Comparison of ENCODE assay signal across 1 cellular context in the genomic region with DNA sequence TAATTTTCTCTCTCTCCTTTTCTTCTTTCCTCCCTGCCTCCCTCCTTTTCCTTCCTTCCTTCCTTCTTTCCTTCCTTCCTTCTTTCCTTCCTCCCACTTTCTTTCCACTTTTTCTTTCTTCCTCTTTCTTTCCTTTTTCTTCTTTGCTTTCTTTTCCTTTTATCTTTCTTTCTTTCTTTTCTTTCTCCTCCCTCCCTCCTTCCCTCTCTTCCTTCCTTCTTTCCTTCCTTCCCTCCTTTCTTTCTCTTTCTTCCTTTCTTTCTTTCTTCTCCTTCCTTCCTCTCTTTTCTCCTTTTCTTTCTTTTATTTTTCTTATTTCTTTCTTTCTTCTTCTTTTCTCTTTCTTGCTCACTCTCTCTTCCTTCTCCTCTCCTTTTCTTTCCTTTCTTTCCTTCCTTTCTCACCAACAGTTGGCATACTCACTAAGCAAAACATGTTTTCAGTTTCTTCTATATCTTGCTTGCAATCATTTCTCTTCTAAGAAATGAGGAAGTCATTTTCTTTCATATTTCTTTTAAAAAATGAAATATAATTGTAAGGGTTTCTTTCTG.
TF ChIP-seq lines count a peak whose summit lies in the region.

No MANE protein-coding gene starts in this region.

TF ChIP-seq in K562, 482 proteins besides CTCF, POLR2A, EP300 and RAD21 (continued from another document):
- TF ChIP-seq, protein P1, sequence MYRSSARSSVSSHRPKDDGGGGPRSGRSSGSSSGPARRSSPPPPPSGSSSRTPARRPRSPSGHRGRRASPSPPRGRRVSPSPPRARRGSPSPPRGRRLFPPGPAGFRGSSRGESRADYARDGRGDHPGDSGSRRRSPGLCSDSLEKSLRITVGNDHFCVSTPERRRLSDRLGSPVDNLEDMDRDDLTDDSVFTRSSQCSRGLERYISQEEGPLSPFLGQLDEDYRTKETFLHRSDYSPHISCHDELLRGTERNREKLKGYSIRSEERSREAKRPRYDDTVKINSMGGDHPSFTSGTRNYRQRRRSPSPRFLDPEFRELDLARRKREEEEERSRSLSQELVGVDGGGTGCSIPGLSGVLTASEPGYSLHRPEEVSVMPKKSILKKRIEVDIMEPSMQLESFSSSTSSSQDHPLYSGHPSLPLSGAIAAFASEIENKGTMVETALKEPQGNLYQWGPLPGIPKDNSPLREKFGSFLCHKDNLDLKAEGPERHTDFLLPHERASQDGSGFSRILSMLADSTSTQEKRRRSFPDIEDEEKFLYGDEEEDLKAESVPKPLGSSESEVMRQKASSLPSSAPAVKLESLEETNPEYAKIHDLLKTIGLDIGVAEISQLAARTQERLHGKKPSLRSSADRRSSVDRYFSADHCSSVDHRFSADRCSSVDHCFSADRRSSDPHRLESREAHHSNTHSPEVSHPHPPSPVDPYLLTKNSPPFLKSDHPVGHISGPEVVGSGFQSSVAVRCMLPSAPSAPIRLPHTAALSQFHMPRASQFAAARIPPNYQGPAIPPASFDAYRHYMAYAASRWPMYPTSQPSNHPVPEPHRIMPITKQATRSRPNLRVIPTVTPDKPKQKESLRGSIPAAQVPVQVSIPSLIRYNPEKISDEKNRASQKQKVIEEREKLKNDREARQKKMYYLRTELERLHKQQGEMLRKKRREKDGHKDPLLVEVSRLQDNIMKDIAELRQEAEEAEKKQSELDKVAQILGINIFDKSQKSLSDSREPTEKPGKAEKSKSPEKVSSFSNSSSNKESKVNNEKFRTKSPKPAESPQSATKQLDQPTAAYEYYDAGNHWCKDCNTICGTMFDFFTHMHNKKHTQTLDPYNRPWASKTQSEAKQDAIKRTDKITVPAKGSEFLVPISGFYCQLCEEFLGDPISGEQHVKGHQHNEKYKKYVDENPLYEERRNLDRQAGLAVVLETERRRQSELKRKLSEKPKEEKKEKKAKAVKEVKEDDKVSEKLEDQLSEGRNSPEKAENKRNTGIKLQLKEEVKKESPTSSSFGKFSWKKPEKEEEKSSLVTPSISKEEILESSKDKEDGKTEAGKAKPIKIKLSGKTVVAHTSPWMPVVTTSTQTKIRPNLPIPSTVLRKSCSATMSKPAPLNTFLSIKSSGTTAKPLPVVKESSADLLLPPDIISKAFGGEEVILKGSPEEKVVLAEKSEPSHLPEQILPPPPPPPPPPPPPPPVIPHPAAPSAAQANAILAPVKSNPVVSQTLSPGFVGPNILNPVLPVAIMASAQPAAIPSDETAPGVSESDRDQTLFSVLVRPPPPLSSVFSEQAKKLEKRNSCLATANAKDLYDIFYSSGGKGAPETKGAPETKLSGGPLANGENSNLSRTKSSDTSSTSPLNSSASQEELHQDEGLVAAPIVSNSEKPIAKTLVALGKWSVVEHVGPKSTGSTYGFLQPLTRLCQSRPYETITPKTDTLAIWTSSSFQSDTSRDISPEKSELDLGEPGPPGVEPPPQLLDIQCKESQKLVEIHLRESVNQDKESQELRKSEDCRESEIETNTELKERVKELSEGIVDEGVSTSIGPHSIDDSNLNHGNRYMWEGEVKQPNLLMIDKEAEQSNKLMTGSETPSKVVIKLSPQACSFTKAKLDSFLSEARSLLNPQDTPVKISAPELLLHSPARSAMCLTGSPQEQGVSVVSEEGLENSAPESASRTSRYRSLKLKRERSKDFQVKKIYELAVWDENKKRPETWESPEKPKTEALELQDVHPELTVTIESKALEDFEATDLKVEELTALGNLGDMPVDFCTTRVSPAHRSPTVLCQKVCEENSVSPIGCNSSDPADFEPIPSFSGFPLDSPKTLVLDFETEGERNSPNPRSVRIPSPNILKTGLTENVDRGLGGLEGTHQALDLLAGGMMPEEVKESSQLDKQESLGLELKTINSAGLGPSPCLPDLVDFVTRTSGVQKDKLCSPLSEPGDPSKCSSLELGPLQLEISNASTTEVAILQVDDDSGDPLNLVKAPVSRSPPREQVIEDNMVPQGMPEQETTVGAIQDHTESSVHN (IDR thresholded peaks at IDR 0.05; ENCODE audit: borderline replicate concordance in 1 of 2, low read depth in 1 of 2): no peak
- TF ChIP-seq ZNF436 (CRISPR knock-in tag; IDR thresholded peaks at IDR 0.05) (no peak), CXXC5 (CRISPR knock-in tag; IDR thresholded peaks at IDR 0.05) (no peak), TAF9B (IDR thresholded peaks at IDR 0.05; ENCODE audit: partially characterized antibody) (no peak), SAP30 (IDR thresholded peaks at IDR 0.05; ENCODE audit: borderline replicate concordance, insufficient read depth, low read depth, low read length, poor library complexity, severe bottlenecking) (no peak), E2F1 (CRISPR knock-in tag; IDR thresholded peaks at IDR 0.05) (no peak), CSDE1 (IDR thresholded peaks at IDR 0.05) (no peak), ZNF431 (CRISPR knock-in tag; IDR thresholded peaks at IDR 0.05) (no peak), ZNF24 (IDR thresholded peaks at IDR 0.05) (no peak), CHCHD3 (CRISPR knock-in tag; IDR thresholded peaks at IDR 0.05) (no peak), FOS (IDR thresholded peaks at IDR 0.05; ENCODE audit: extremely low read depth, insufficient read length) (no peak), FOXP1 (CRISPR knock-in tag; IDR thresholded peaks at IDR 0.05) (no peak), ILK (tag; IDR thresholded peaks at IDR 0.05; ENCODE audit: borderline replicate concordance, low read depth) (no peak), KLF1 (tag; IDR thresholded peaks at IDR 0.05) (no peak), ZNF583 (CRISPR knock-in tag; IDR thresholded peaks at IDR 0.05) (no peak), HBP1 (CRISPR knock-in tag; IDR thresholded peaks at IDR 0.05) (peak; percentile 8; the same call in 1 of the 2 replicates), SIN3A (IDR thresholded peaks at IDR 0.05; ENCODE audit: borderline replicate concordance in 2 of 2, control insufficient read depth in 1 of 2, low read depth in 2 of 2, low read length in 2 of 2) (no peak), NFRKB (IDR thresholded peaks at IDR 0.05; ENCODE audit: low read depth) (no peak), TBL1XR1 (IDR thresholded peaks at IDR 0.05; ENCODE audit: low read length in 2 of 2) (no peak), POLR2AphosphoS2 (IDR thresholded peaks at IDR 0.05; ENCODE audit: low read length) (no peak), SRSF9 (IDR thresholded peaks at IDR 0.05; ENCODE audit: borderline replicate concordance, low read depth, low read length) (no peak), ELF4 (CRISPR knock-in tag; IDR thresholded peaks at IDR 0.05) (0 out of 2 replicates have a peak, but pooled peaks have one; percentile 12), ETV1 (tag; conservative IDR thresholded peaks at IDR 0.05; ENCODE audit: low read depth) (no peak), CCAR2 (IDR thresholded peaks at IDR 0.05; ENCODE audit: low read depth, low read length) (no peak)
- TF ChIP-seq, protein P2, sequence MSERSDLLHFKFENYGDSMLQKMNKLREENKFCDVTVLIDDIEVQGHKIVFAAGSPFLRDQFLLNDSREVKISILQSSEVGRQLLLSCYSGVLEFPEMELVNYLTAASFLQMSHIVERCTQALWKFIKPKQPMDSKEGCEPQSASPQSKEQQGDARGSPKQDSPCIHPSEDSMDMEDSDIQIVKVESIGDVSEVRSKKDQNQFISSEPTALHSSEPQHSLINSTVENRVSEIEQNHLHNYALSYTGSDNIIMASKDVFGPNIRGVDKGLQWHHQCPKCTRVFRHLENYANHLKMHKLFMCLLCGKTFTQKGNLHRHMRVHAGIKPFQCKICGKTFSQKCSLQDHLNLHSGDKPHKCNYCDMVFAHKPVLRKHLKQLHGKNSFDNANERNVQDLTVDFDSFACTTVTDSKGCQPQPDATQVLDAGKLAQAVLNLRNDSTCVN (CRISPR knock-in tag; IDR thresholded peaks at IDR 0.05): peak; percentile 37; the same call in 1 of the 2 replicates
- TF ChIP-seq, protein P3, sequence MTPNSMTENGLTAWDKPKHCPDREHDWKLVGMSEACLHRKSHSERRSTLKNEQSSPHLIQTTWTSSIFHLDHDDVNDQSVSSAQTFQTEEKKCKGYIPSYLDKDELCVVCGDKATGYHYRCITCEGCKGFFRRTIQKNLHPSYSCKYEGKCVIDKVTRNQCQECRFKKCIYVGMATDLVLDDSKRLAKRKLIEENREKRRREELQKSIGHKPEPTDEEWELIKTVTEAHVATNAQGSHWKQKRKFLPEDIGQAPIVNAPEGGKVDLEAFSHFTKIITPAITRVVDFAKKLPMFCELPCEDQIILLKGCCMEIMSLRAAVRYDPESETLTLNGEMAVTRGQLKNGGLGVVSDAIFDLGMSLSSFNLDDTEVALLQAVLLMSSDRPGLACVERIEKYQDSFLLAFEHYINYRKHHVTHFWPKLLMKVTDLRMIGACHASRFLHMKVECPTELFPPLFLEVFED (CRISPR knock-in tag; conservative IDR thresholded peaks at IDR 0.05): 0 out of 2 replicates have a peak, but pooled peaks have one; percentile 52
- TF ChIP-seq, protein P4, sequence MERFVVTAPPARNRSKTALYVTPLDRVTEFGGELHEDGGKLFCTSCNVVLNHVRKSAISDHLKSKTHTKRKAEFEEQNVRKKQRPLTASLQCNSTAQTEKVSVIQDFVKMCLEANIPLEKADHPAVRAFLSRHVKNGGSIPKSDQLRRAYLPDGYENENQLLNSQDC (CRISPR knock-in tag; IDR thresholded peaks at IDR 0.05): no peak
- TF ChIP-seq, protein P5, sequence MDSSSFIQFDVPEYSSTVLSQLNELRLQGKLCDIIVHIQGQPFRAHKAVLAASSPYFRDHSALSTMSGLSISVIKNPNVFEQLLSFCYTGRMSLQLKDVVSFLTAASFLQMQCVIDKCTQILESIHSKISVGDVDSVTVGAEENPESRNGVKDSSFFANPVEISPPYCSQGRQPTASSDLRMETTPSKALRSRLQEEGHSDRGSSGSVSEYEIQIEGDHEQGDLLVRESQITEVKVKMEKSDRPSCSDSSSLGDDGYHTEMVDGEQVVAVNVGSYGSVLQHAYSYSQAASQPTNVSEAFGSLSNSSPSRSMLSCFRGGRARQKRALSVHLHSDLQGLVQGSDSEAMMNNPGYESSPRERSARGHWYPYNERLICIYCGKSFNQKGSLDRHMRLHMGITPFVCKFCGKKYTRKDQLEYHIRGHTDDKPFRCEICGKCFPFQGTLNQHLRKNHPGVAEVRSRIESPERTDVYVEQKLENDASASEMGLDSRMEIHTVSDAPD (CRISPR knock-in tag; IDR thresholded peaks at IDR 0.05): no peak
- TF ChIP-seq, protein P6, sequence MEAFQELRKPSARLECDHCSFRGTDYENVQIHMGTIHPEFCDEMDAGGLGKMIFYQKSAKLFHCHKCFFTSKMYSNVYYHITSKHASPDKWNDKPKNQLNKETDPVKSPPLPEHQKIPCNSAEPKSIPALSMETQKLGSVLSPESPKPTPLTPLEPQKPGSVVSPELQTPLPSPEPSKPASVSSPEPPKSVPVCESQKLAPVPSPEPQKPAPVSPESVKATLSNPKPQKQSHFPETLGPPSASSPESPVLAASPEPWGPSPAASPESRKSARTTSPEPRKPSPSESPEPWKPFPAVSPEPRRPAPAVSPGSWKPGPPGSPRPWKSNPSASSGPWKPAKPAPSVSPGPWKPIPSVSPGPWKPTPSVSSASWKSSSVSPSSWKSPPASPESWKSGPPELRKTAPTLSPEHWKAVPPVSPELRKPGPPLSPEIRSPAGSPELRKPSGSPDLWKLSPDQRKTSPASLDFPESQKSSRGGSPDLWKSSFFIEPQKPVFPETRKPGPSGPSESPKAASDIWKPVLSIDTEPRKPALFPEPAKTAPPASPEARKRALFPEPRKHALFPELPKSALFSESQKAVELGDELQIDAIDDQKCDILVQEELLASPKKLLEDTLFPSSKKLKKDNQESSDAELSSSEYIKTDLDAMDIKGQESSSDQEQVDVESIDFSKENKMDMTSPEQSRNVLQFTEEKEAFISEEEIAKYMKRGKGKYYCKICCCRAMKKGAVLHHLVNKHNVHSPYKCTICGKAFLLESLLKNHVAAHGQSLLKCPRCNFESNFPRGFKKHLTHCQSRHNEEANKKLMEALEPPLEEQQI (IDR thresholded peaks at IDR 0.05): no peak
- TF ChIP-seq, protein P7, sequence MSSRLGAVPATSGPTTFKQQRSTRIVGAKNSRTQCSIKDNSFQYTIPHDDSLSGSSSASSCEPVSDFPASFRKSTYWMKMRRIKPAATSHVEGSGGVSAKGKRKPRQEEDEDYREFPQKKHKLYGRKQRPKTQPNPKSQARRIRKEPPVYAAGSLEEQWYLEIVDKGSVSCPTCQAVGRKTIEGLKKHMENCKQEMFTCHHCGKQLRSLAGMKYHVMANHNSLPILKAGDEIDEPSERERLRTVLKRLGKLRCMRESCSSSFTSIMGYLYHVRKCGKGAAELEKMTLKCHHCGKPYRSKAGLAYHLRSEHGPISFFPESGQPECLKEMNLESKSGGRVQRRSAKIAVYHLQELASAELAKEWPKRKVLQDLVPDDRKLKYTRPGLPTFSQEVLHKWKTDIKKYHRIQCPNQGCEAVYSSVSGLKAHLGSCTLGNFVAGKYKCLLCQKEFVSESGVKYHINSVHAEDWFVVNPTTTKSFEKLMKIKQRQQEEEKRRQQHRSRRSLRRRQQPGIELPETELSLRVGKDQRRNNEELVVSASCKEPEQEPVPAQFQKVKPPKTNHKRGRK (tag; IDR thresholded peaks at IDR 0.05): peak; percentile 96
